In genomic region chr5:124714910-124715309, GRCh38 we compare ENCODE assay signal across 18 cellular contexts. TPM values are rescaled to one million over a fixed set of nuclear protein-coding genes. Genes with fewer than 3 reads are reported as not detected.
DNase-seq lines count a peak whose midpoint lies in the region; ATAC-seq and TF ChIP-seq lines count a peak whose summit lies in the region.
"Had no signal": no experiment of that assay in that cellular context is flagged by ENCODE, and none has a peak within 500 bp of the region (broad histone marks: within the 10 kb centered on the region; RNA-seq: fewer than 3 reads in every experiment).

No MANE protein-coding gene starts in this region.

- H3K9me3 ChIP-seq in BLaER1 (0 out of 2 replicates have a peak, but pooled peaks cover 5% of the 10 kb centered on the region), OCI-LY7 (ENCODE audit: low read length) (no peaks in the 10 kb centered on the region)
- H3K9me3 ChIP-seq: Caco-2 had no signal

- intact Hi-C loops in OCI-LY7 (cut with micrococcal nuclease; ENCODE audit: unreplicated experiment), result no loop called here

- H3K27ac ChIP-seq in BLaER1, result no peak overlapping the region
- peak overlapping the region; percentile 53 for H3K27ac ChIP-seq in OCI-LY7 (ENCODE audit: low read depth, low read length, poor library complexity, severe bottlenecking)
- H3K27ac ChIP-seq: 22Rv1, HL-60 had no signal

- POLR2A ChIA-PET in OCI-LY7 (lab: Charles Lee), result interaction anchor here (0.6 to 10.5 kb wide), 10 partner anchors 9 to 289 kb away, joined by 3 to 121 read pairs (median 6); no protein-coding TSS in a partner anchor

- H3K4me2 ChIP-seq in BLaER1 (peak overlapping the region; percentile 86; the same call in 1 of the 2 replicates), OCI-LY7 (ENCODE audit: low read length) (peak overlapping the region; percentile 69)

- CTCF ChIA-PET in OCI-LY7 (lab: Charles Lee; ENCODE audit: unreplicated experiment), result no interaction called here

- no peaks in the 10 kb centered on the region for H3K9me2 ChIP-seq in OCI-LY7 (ENCODE audit: insufficient read depth, low read length)

- H3K9ac ChIP-seq in BLaER1, result no peak overlapping the region

- TF ChIP-seq CTCF in OCI-LY7 (conservative IDR thresholded peaks at IDR 0.05; ENCODE audit: low read length), result no peak

- no peak overlapping the region for H2AFZ ChIP-seq in OCI-LY7 (ENCODE audit: low read length)

- H3K36me3 ChIP-seq in BLaER1 (peaks cover 85% of the 10 kb centered on the region), OCI-LY7 (ENCODE audit: insufficient read depth, low read length) (peaks cover 11% of the 10 kb centered on the region)

- H3K27me3 ChIP-seq in BLaER1, result no peaks in the 10 kb centered on the region

- H3K4me1 ChIP-seq in BLaER1 (peaks cover 95% of the 10 kb centered on the region), OCI-LY7 (ENCODE audit: insufficient read depth, low read length, poor library complexity, severe bottlenecking) (peaks cover 84% of the 10 kb centered on the region)

- H3K79me2 ChIP-seq in OCI-LY7 (ENCODE audit: insufficient read depth, low read depth, low read length), result peaks cover 100% of the 10 kb centered on the region

- BruUV-seq in OCI-LY7 (replicated peaks; lab: Mats Ljungman, UMichigan), result no TSS peak

- DNase-seq in DMS79 treated with DMSO at 0.1 percent for 48 hours (lab: John Stamatoyannopoulos, UW) (peak; percentile 6), DMS79 (lab: John Stamatoyannopoulos, UW) (no peak), OCI-LY7 (ENCODE audit: low spot score) (no peak), HK-2 (ENCODE audit: unreplicated experiment) (no peak), pons (ENCODE audit: low spot score) (no peak)
- DNase-seq: C1 segment of cervical spinal cord; Caco-2; CD4-positive, CD25-positive, alpha-beta regulatory T cell; CD8-positive, alpha-beta memory T cell; EL; H9; Kasumi-1; KG1 had no signal

- H3K4me3 ChIP-seq in BLaER1, result no peak overlapping the region
- no peak overlapping the region for H3K4me3 ChIP-seq in OCI-LY7 (ENCODE audit: low read depth, low read length, poor library complexity, severe bottlenecking)
- H3K4me3 ChIP-seq: GM12878 had no signal

- ATAC-seq in HG02938 (IDR thresholded peaks at IDR 0.05; ENCODE audit: unreplicated experiment), result no peak
- ATAC-seq: GM12878 had no signal

- H4K20me1 ChIP-seq in BLaER1, result peaks cover 100% of the 10 kb centered on the region
- no peaks in the 10 kb centered on the region for H4K20me1 ChIP-seq in OCI-LY7 (ENCODE audit: insufficient read depth, low read length)

RNA-seq across cellular contexts. Expression of gene ZNF608, which starts 31.5 kb away (rescaled TPM):
- total RNA-seq in OCI-LY7 (2014; rRNA removed; shearing (Covaris generic)), result 22.6 and 25.7 TPM in 2 replicates
- total RNA-seq in OCI-LY7 (2022), result 58.8 and 61.4 TPM in 2 replicates
- total RNA-seq: CD8-positive, alpha-beta memory T cell had no signal
